ENCODE assay signal across 19 cellular contexts in genomic region chr2:216504376-216504762, GRCh38. TPM values are rescaled to one million over a fixed set of nuclear protein-coding genes. Genes with fewer than 3 reads are reported as not detected.
A peak's percentile ranks its signal among the peaks of the same experiment; 100 is the strongest.
DNase-seq lines count a peak whose midpoint lies in the region; ATAC-seq, FAIRE-seq and TF ChIP-seq lines count a peak whose summit lies in the region.
"Had no signal": no experiment of that assay in that cellular context is flagged by ENCODE, and none has a peak within 500 bp of the region (broad histone marks: within the 10 kb centered on the region; RNA-seq: fewer than 3 reads in every experiment).

No MANE protein-coding gene starts in this region.

- FAIRE-seq in H1 (lab: Jason Lieb, UNC), result no peak

- intact Hi-C loops in natural killer cell (cut with micrococcal nuclease) (no loop called here), CD14-positive monocyte (cut with micrococcal nuclease) (no loop called here)

- peaks cover 6% of the 10 kb centered on the region for H3K23me2 ChIP-seq in H1 (ENCODE audit: low read depth, low read length)

- 0 out of 2 replicates have a peak, but pooled peaks cover 5% of the 10 kb centered on the region for H3K79me1 ChIP-seq in H1 (ENCODE audit: low read depth, low read length)

- no peak overlapping the region for H3K56ac ChIP-seq in H1 (replicated peaks; ENCODE audit: insufficient read length, low read depth, low read length)

- H3K27ac ChIP-seq in RWPE2 (ENCODE audit: poor library complexity, severe bottlenecking), result peak overlapping the region; percentile 7
- no peak overlapping the region for H3K27ac ChIP-seq in H1 (ENCODE audit: low read depth, low read length)
- H3K27ac ChIP-seq: gastrocnemius medialis, left lung, suprapubic skin had no signal

- H3K4me1 ChIP-seq in RWPE2 (ENCODE audit: insufficient read depth, poor library complexity, severe bottlenecking) (peaks cover 16% of the 10 kb centered on the region), H1 (replicated peaks in 1 of 4; ENCODE audit: control insufficient read depth in 3 of 4, insufficient read depth in 4 of 4, low read length in 3 of 4) (peaks cover 0 to 6% (median 3%) of the 10 kb centered on the region in 4 experiments; a peak in 4 of 7 replicates)

- H2AK5ac ChIP-seq in H1 (ENCODE audit: low read depth, low read length), result no peak overlapping the region

- POLR2A ChIA-PET in H1 (lab: Charles Lee; ENCODE audit: partially characterized antibody), result interaction anchor here (0.6 to 5.4 kb wide), 26 partner anchors 8 to 479 kb away, joined by 3 to 27 read pairs (median 3); partner anchors contain the start of gene SMARCAL1

- H4K8ac ChIP-seq in H1 (ENCODE audit: extremely low read depth, insufficient read depth, low read length), result no peak overlapping the region

- peak overlapping the region in 1 of 4 experiments; percentile 21; a peak in 1 of 7 replicates for H3K9ac ChIP-seq in H1 (replicated peaks in 1 of 4; ENCODE audit: extremely low read depth in 1 of 4, low read depth in 3 of 4, low read length in 3 of 4)

- TF ChIP-seq EP300 in H1 (IDR thresholded peaks at IDR 0.05; ENCODE audit: borderline replicate concordance in 1 of 2, low read depth in 2 of 2, low read length in 2 of 2), result no peak

- H4K91ac ChIP-seq in H1 (replicated peaks; ENCODE audit: insufficient read length, low read length), result no peak overlapping the region

- TF ChIP-seq POLR2A in H1 (IDR thresholded peaks at IDR 0.05; ENCODE audit: control extremely low read depth in 1 of 2, low read depth in 2 of 2, low read length in 2 of 2), result peak; percentile 42 to 79; a peak in 2 of 3 replicates

- no peak overlapping the region for H3K18ac ChIP-seq in H1 (ENCODE audit: extremely low read depth, low read length)

- peaks cover 5 to 18% of the 10 kb centered on the region in 2 experiments for H4K20me1 ChIP-seq in H1 (replicated peaks in 1 of 2; ENCODE audit: control insufficient read depth in 1 of 2, insufficient read depth in 2 of 2, low read length in 2 of 2)

- in situ Hi-C loops in KBM-7 (cut with MboI; ENCODE audit: low pct_unique_long_range_greater_than_20kb, low sequenced_read_pairs), result no loop called here

- H3K9me3 ChIP-seq in RWPE2 (ENCODE audit: severe bottlenecking), result no peaks in the 10 kb centered on the region
- H3K9me3 ChIP-seq in H1 (ENCODE audit: insufficient read depth in 2 of 2, low read depth in 1 of 2, low read length in 1 of 2), result no peaks in the 10 kb centered on the region
- H3K9me3 ChIP-seq: gastrocnemius medialis, left lung, suprapubic skin had no signal

- no peak overlapping the region for H2BK120ac ChIP-seq in H1 (replicated peaks; ENCODE audit: low read depth, low read length)

- CTCF ChIA-PET in H1 (lab: Charles Lee; ENCODE audit: partially characterized antibody), result interaction anchor here (1.1 kb wide), 1 partner anchor 15 kb away, joined by 3 read pairs; no protein-coding TSS in a partner anchor

- H3K9me3 Mint-ChIP-seq in natural killer cell, result no peaks in the 10 kb centered on the region
- no peaks in the 10 kb centered on the region for H3K9me3 Mint-ChIP-seq in natural killer cell treated with Interleukin-12 subunit alpha and Interleukin-12 subunit beta and Interleukin-15 and Interleukin-18, amount 100 ng/mL, for 72 hours
- no peaks in the 10 kb centered on the region for H3K9me3 Mint-ChIP-seq in CD14-positive monocyte
- H3K9me3 Mint-ChIP-seq: activated B cell treated with CpG ODN at 0.5 μM for 24 hours had no signal

- TF ChIP-seq RAD21 in H1 (IDR thresholded peaks at IDR 0.05 in 1 of 2, conservative IDR thresholded peaks at IDR 0.05 in 1 of 2; ENCODE audit: low read depth in 2 of 2, low read length in 2 of 2), result no peak

- H3K4me3 Mint-ChIP-seq in natural killer cell (no peak overlapping the region), CD14-positive monocyte (no peak overlapping the region)
- H3K4me3 Mint-ChIP-seq in natural killer cell treated with Interleukin-12 subunit alpha and Interleukin-12 subunit beta and Interleukin-15 and Interleukin-18, amount 100 ng/mL, for 72 hours, result no peak overlapping the region
- H3K4me3 Mint-ChIP-seq: activated B cell treated with CpG ODN at 0.5 μM for 24 hours, B cell had no signal

- H3K27ac Mint-ChIP-seq in natural killer cell, result peak overlapping the region; percentile 24 to 71
- H3K27ac Mint-ChIP-seq in natural killer cell treated with Interleukin-12 subunit alpha and Interleukin-12 subunit beta and Interleukin-15 and Interleukin-18, amount 100 ng/mL, for 72 hours, result peak overlapping the region in 1 of 2 donors; percentile 29
- peak overlapping the region in 1 of 7 donors; percentile 33 for H3K27ac Mint-ChIP-seq in CD14-positive monocyte
- H3K27ac Mint-ChIP-seq: activated B cell treated with CpG ODN at 0.5 μM for 24 hours, B cell had no signal

- WGBS in H1 (ENCODE audit: extremely low coverage in 1 of 2, insufficient coverage in 1 of 2, insufficient read length in 1 of 2, insufficient replicate concordance in 2 of 2, low coverage in 1 of 2, low lambda C conversion rate in 2 of 2, missing lambda C conversion rate in 1 of 2), 2 experiments, result 100% methylated on average over 1 of the region's 1 CpG; no CpG with 5 or more reads in 1 of the 2 experiments

- no peak overlapping the region for H2AFZ ChIP-seq in H1 (ENCODE audit: low read length)

- TF ChIP-seq CTCF in natural killer cell (IDR thresholded peaks at IDR 0.05) (no peak), RWPE2 (IDR thresholded peaks at IDR 0.05; ENCODE audit: poor library complexity, severe bottlenecking) (no peak), H1 (IDR thresholded peaks at IDR 0.05; ENCODE audit: control extremely low read depth in 1 of 3, insufficient read depth in 1 of 3, low read depth in 1 of 3, low read length in 3 of 3) (no peak), CD14-positive monocyte (IDR thresholded peaks at IDR 0.05) (no peak)

- H3K27me3 Mint-ChIP-seq in natural killer cell (ENCODE audit: low read depth in 2 of 2) (no peaks in the 10 kb centered on the region), CD14-positive monocyte (ENCODE audit: low read depth in 3 of 3) (peaks cover 0 to 2% (median 0%) of the 10 kb centered on the region in 3 donors)
- H3K27me3 Mint-ChIP-seq in natural killer cell treated with Interleukin-12 subunit alpha and Interleukin-12 subunit beta and Interleukin-15 and Interleukin-18, amount 100 ng/mL, for 72 hours, result no peaks in the 10 kb centered on the region
- H3K27me3 Mint-ChIP-seq: activated B cell treated with CpG ODN at 0.5 μM for 24 hours, B cell had no signal

- ATAC-seq in natural killer cell (no peak), RWPE2 (ENCODE audit: low read depth) (0 out of 3 replicates have a peak, but pooled peaks have one; percentile 2), HG02884 (IDR thresholded peaks at IDR 0.05; ENCODE audit: unreplicated experiment) (no peak)
- ATAC-seq in natural killer cell treated with Interleukin-12 subunit alpha and Interleukin-12 subunit beta and Interleukin-15 and Interleukin-18, amount 100 ng/mL, for 72 hours, result no peak
- ATAC-seq: gastrocnemius medialis, left lung had no signal

- no peak overlapping the region for H3K14ac ChIP-seq in H1 (ENCODE audit: insufficient read length)

- H3K4me3 ChIP-seq in RWPE2 (ENCODE audit: severe bottlenecking), result no peak overlapping the region
- no peak overlapping the region for H3K4me3 ChIP-seq in H1 (ENCODE audit: extremely low read depth in 1 of 4, insufficient read depth in 2 of 4, low read depth in 3 of 4, low read length in 4 of 4)
- H3K4me3 ChIP-seq: gastrocnemius medialis, left lung, suprapubic skin had no signal

- no peak overlapping the region for H3K4me2 ChIP-seq in H1 (ENCODE audit: insufficient read depth in 1 of 2, low read depth in 2 of 2, low read length in 2 of 2)

- no peak overlapping the region for H2BK5ac ChIP-seq in H1 (ENCODE audit: low read depth, low read length)

- H3K36me3 Mint-ChIP-seq in natural killer cell (peaks cover 28% of the 10 kb centered on the region), CD14-positive monocyte (peaks cover 57 to 76% of the 10 kb centered on the region in 2 donors)
- peaks cover 50% of the 10 kb centered on the region for H3K36me3 Mint-ChIP-seq in natural killer cell treated with Interleukin-12 subunit alpha and Interleukin-12 subunit beta and Interleukin-15 and Interleukin-18, amount 100 ng/mL, for 72 hours

- no peak overlapping the region for H3K23ac ChIP-seq in H1 (ENCODE audit: insufficient read length)

- no peak for DNase-seq in natural killer cell
- DNase-seq in natural killer cell treated with Interleukin-12 subunit alpha and Interleukin-12 subunit beta and Interleukin-15 and Interleukin-18, amount 100 ng/mL, for 72 hours (ENCODE audit: low spot score), result no peak
- DNase-seq in RWPE2 (ENCODE audit: low spot score), result no peak
- DNase-seq in H1 (ENCODE audit: low read depth in 1 of 2, low spot score in 2 of 2), result no peak
- no peak for DNase-seq in activated gamma-delta T cell (lab: John Stamatoyannopoulos, UW)
- no peak for DNase-seq in CD14-positive monocyte (ENCODE audit: low spot score)
- DNase-seq in KBM-7, result no peak
- DNase-seq: activated B cell treated with CpG ODN at 0.5 μM for 24 hours; activated CD8-positive, alpha-beta memory T cell treated with anti-CD3 and anti-CD28 coated beads, Interleukin-2, amount 50 U/mL, for 4 hours; amniotic stem cell; DMS153; gastrocnemius medialis; left lung; NCI-H2029; NCI-H526 treated with DMSO at 0.1 percent for 48 hours; stimulated activated CD4-positive, alpha-beta T cell treated with anti-CD3 and anti-CD28 coated beads, Interleukin-15, amount 100 ng/mL, for 24 hours had no signal

- peaks cover 10 to 37% of the 10 kb centered on the region in 2 experiments for H3K79me2 ChIP-seq in H1 (ENCODE audit: control insufficient read depth in 1 of 2, insufficient read depth in 2 of 2, low read length in 2 of 2)

- H2BK20ac ChIP-seq in H1 (ENCODE audit: low read length), result no peak overlapping the region

- no peak overlapping the region for H3K4ac ChIP-seq in H1 (replicated peaks; ENCODE audit: insufficient read length, low read depth, low read length)

- no peak overlapping the region for H4K5ac ChIP-seq in H1 (ENCODE audit: insufficient read length, low read depth, low read length)

- peaks cover 42 to 47% of the 10 kb centered on the region in 2 donors for H3K4me1 Mint-ChIP-seq in natural killer cell
- H3K4me1 Mint-ChIP-seq in natural killer cell treated with Interleukin-12 subunit alpha and Interleukin-12 subunit beta and Interleukin-15 and Interleukin-18, amount 100 ng/mL, for 72 hours (ENCODE audit: low read depth in 2 of 2), result peaks cover 35 to 43% of the 10 kb centered on the region in 2 donors
- peaks cover 28% of the 10 kb centered on the region for H3K4me1 Mint-ChIP-seq in CD14-positive monocyte

- H3K36me3 ChIP-seq in RWPE2 (ENCODE audit: low read depth), result peaks cover 85% of the 10 kb centered on the region
- H3K36me3 ChIP-seq in H1 (ENCODE audit: control insufficient read depth in 2 of 4, insufficient read depth in 4 of 4, low read length in 3 of 4), result peaks cover 32 to 88% (median 56%) of the 10 kb centered on the region in 4 experiments

- no peak overlapping the region for H2BK12ac ChIP-seq in H1 (ENCODE audit: low read depth, low read length)

- H2BK15ac ChIP-seq in H1 (ENCODE audit: low read length), result no peak overlapping the region

- H3K27me3 ChIP-seq in RWPE2 (ENCODE audit: insufficient read depth, poor library complexity, severe bottlenecking) (no peaks in the 10 kb centered on the region), H1 (replicated peaks in 1 of 4; ENCODE audit: control insufficient read depth in 3 of 4, extremely low read depth in 1 of 4, insufficient read depth in 3 of 4, low read length in 3 of 4) (no peaks in the 10 kb centered on the region)
- H3K27me3 ChIP-seq: gastrocnemius medialis, left lung, suprapubic skin had no signal

RNA-seq across cellular contexts. Expression of gene RPL37A, which starts 5.7 kb away (rescaled TPM):
- 1,000 to 10,000 TPM; 1,429 to 1,793 (median 1,744) TPM for total RNA-seq in natural killer cell
- 1,000 to 10,000 TPM; 1,675 to 1,724 TPM for total RNA-seq in natural killer cell treated with Interleukin-12 subunit alpha and Interleukin-12 subunit beta and Interleukin-15 and Interleukin-18, amount 100 ng/mL, for 72 hours
- total RNA-seq in H1 (2021; fragmentation: NEBNext Ultra II Directional; extraction: Animal tissue kit (Norgen Biotek cat#: 25700)), result 3,180 and 3,341 TPM in 2 replicates
- polyA plus RNA-seq in H1 (2011; rRNA removed), result 1,723 and 1,737 TPM in 2 replicates
- 2,977 TPM for polyA plus RNA-seq in H1 (2011; cell fraction: cytosol; rRNA removed)
- 4,552 TPM for polyA plus RNA-seq in H1 (2011; cell fraction: nucleus; rRNA removed)
- polyA plus RNA-seq in H1 (2012, experiment 1 of 2), result 3,740 to 6,593 TPM (median 5,844 TPM) in 4 replicates
- polyA plus RNA-seq in H1 (2012, experiment 2 of 2), result 4,216 TPM
- polyA plus RNA-seq in H1 (2013, experiment 1 of 2), result 12,293 TPM
- polyA plus RNA-seq in H1 (2013, experiment 2 of 2), result 12,251 TPM
- 601 and 656 TPM in 2 replicates for polyA minus RNA-seq in H1 (2011; rRNA and poly(A)+ RNA removed)
- 1,160 TPM for polyA minus RNA-seq in H1 (2011; cell fraction: cytosol; rRNA and poly(A)+ RNA removed)
- 777 TPM for polyA minus RNA-seq in H1 (2011; cell fraction: nucleus; rRNA and poly(A)+ RNA removed)
- polyA plus RNA-seq in CD14-positive monocyte, result 1,000 to 10,000 TPM; 1,504 to 1,597 TPM
